In the genomic region with DNA sequence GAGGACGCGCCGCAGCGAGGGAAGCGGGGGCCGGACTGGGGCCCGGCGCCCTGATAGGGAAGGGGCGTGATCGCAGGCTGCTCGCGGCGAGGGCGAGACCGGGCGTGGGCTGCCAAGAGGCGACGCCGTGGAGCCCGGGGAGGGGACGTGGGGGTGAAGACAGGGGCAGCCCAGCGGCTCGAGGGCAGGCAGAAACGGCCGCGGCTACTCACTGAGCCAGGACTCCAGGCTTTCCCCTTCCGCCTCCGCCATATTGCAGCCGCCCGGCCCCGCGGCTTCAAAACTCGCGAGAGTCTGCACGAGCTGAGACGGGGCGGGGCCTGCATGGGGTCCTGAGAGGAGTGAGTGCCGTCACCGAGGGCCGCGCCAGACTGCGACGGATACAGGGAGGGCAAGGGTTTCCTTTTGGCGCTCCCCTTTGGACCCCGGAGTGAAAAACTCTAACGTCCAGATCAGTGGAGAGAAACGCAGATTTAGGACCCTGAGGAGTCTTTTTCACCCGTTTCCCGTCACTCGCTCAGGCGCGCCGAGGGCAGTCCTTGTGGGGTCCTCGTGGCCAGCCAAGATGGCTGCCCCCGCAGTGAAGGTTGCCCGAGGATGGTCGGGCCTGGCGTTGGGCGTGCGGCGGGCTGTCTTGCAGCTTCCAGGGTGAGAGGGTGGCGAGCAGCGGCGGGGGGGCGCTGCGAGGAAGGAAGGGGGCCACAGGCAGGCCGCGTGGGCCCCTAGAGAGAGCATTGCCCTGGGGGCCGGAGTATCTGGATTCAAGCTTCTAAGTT, we compare ENCODE assay signal across 8 cellular contexts. TPM values are rescaled to one million over a fixed set of nuclear protein-coding genes. Genes with fewer than 3 reads are reported as not detected.
A peak's percentile ranks its signal among the peaks of the same experiment; 100 is the strongest.
DNase-seq lines count a peak whose midpoint lies in the region; FAIRE-seq and TF ChIP-seq lines count a peak whose summit lies in the region.

A gene with protein sequence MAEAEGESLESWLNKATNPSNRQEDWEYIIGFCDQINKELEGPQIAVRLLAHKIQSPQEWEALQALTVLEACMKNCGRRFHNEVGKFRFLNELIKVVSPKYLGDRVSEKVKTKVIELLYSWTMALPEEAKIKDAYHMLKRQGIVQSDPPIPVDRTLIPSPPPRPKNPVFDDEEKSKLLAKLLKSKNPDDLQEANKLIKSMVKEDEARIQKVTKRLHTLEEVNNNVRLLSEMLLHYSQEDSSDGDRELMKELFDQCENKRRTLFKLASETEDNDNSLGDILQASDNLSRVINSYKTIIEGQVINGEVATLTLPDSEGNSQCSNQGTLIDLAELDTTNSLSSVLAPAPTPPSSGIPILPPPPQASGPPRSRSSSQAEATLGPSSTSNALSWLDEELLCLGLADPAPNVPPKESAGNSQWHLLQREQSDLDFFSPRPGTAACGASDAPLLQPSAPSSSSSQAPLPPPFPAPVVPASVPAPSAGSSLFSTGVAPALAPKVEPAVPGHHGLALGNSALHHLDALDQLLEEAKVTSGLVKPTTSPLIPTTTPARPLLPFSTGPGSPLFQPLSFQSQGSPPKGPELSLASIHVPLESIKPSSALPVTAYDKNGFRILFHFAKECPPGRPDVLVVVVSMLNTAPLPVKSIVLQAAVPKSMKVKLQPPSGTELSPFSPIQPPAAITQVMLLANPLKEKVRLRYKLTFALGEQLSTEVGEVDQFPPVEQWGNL (minus strand): TSS at position 271 of the 776 bp plus-strand sequence. CDS start 19 bp downstream, at position 252.
A gene (plus strand): TSS at position 544 of the 776 bp plus-strand sequence. CDS start 22 bp downstream, at position 566.

- H3K4me3 ChIP-seq in HFF-Myc (replicated peaks; ENCODE audit: low read depth, low read length) = peak within 1 kb of the TSS; percentile 76

- in situ Hi-C loops in SK-MEL-5 (cut with HindIII; ENCODE audit: low pct_unique_long_range_greater_than_20kb, low sequenced_read_pairs) = no loop called here

- FAIRE-seq in G401.6 (lab: Jason Lieb, UNC) = peak; percentile 31
- no peak for FAIRE-seq in frontal cortex (lab: Jason Lieb, UNC)

- TF ChIP-seq CTCF in HFF-Myc (IDR thresholded peaks at IDR 0.05; ENCODE audit: low read depth, low read length, missing control alignments) = no peak

- DNase-seq in HFF-Myc (ENCODE audit: extremely low read depth, low read depth) = peak; percentile 62
- peak; percentile 96 for DNase-seq in NAMALWA (ENCODE audit: low spot score)
- DNase-seq in SK-MEL-5 (ENCODE audit: low read depth, low spot score) = peak; percentile 97
- peak; percentile 95 for DNase-seq in activated naive CD4-positive, alpha-beta T cell treated with Interleukin-2 at 50 U/mL for 16 hours
- peak; percentile 94 to 95 for DNase-seq in frontal cortex (ENCODE audit: low spot score in 2 of 2)
- DNase-seq in nucleus accumbens (lab: John Stamatoyannopoulos, UW) = peak; percentile 74 to 98 (median 91)
- DNase-seq in superior temporal gyrus (ENCODE audit: extremely low spot score) = peak; percentile 95

RNA-seq across cellular contexts. Expression of the first gene that starts in this region (rescaled TPM):
- total RNA-seq in SK-MEL-5 (2014; rRNA removed; shearing (Covaris generic)) = 15.7 and 17.4 TPM in 2 replicates
- polyA plus RNA-seq in SK-MEL-5 (2015; cell fraction: cytosol; rRNA removed) = 39.1 and 44.4 TPM in 2 replicates
- polyA plus RNA-seq in SK-MEL-5 (2015; cell fraction: nucleus; rRNA removed) = 222 and 247 TPM in 2 replicates
- total RNA-seq in frontal cortex = 15.1 TPM

RNA-seq across cellular contexts. Expression of the second gene that starts in this region (rescaled TPM):
- total RNA-seq in SK-MEL-5 (2014; rRNA removed; shearing (Covaris generic)) = 184 and 188 TPM in 2 replicates
- 100 and 108 TPM in 2 replicates for polyA plus RNA-seq in SK-MEL-5 (2015; cell fraction: cytosol; rRNA removed)
- polyA plus RNA-seq in SK-MEL-5 (2015; cell fraction: nucleus; rRNA removed) = 73.3 and 73.8 TPM in 2 replicates
- 37.1 TPM for total RNA-seq in frontal cortex

Comparison
In these comparisons a context has a peak if more than half of its experiments do, and no peak if none do; other contexts are left out.
1. Peak in every context shown above with its lines: DNase-seq and H3K4me3 ChIP-seq.